25 cellular contexts compared by ENCODE assay signal in genomic region chr4:30879841-30880240, GRCh38.
"Had no signal": no experiment of that assay in that cellular context is flagged by ENCODE, and none has a peak within 500 bp of the region (broad histone marks: within the 10 kb centered on the region; RNA-seq: fewer than 3 reads in every experiment).

No MANE protein-coding gene starts in this region.

- H3K27me3 Mint-ChIP-seq: naive B cell; naive thymus-derived CD8-positive, alpha-beta T cell had no signal

- H3K27me3 ChIP-seq: colonic mucosa, dorsolateral prefrontal cortex, esophagus muscularis mucosa, gastrocnemius medialis, heart right ventricle, left lung had no signal

- H3K27ac ChIP-seq: colonic mucosa, dorsolateral prefrontal cortex, esophagus muscularis mucosa, gastrocnemius medialis, heart right ventricle, left lung, lower lobe of right lung had no signal

- ATAC-seq: gastrocnemius medialis; heart right ventricle; left cardiac atrium; left lung; left ventricle myocardium superior; lower lobe of right lung; mucosa of descending colon; naive thymus-derived CD8-positive, alpha-beta T cell had no signal

- H3K4me3 Mint-ChIP-seq: mesothelial cell of epicardium; naive B cell; naive thymus-derived CD8-positive, alpha-beta T cell had no signal

- H3K36me3 ChIP-seq: colonic mucosa, esophagus muscularis mucosa, gastrocnemius medialis, heart right ventricle, left lung, lower lobe of right lung had no signal

- FAIRE-seq: endothelial cell of umbilical vein, islet of Langerhans, keratinocyte had no signal

- DNase-seq: colonic mucosa; dermis blood vessel endothelial cell; dorsolateral prefrontal cortex; effector CD4-positive, alpha-beta T cell; effector memory CD4-positive, alpha-beta T cell; foreskin fibroblast; foreskin melanocyte; gastrocnemius medialis; glutamatergic neuron; head of caudate nucleus; heart right ventricle; hippocampal formation; left cardiac atrium; left lung; left ventricle myocardium superior; lower lobe of right lung; mesenchymal stem cell; mucosa of descending colon; naive B cell; naive thymus-derived CD8-positive, alpha-beta T cell had no signal

- H3K27ac Mint-ChIP-seq: mesothelial cell of epicardium; naive B cell; naive thymus-derived CD8-positive, alpha-beta T cell had no signal

- H3K36me3 Mint-ChIP-seq: naive B cell; naive thymus-derived CD8-positive, alpha-beta T cell had no signal

- H3K4me1 Mint-ChIP-seq: naive B cell; naive thymus-derived CD8-positive, alpha-beta T cell had no signal

- H3K4me1 ChIP-seq: colonic mucosa, gastrocnemius medialis, heart right ventricle, left lung, lower lobe of right lung had no signal

- H3K9me3 ChIP-seq: colonic mucosa, esophagus muscularis mucosa, gastrocnemius medialis, heart right ventricle, left lung, lower lobe of right lung, mucosa of descending colon had no signal

- H3K4me3 ChIP-seq: colonic mucosa, dorsolateral prefrontal cortex, esophagus muscularis mucosa, gastrocnemius medialis, heart right ventricle, left lung, lower lobe of right lung, mucosa of descending colon had no signal
